Comparison of ENCODE assay signal across 7 cellular contexts in genomic region chr12:117212563-117213190, GRCh38. TPM values are rescaled to one million over a fixed set of nuclear protein-coding genes. Genes with fewer than 3 reads are reported as not detected.
DNase-seq lines count a peak whose midpoint lies in the region; ATAC-seq and TF ChIP-seq lines count a peak whose summit lies in the region.

No MANE protein-coding gene starts in this region.

- intact Hi-C loops in heart right ventricle (cut with DNase I), result loop anchor here (1.0 to 10.0 kb wide), 7 partner anchors 155 to 635 kb away; no protein-coding TSS in a partner anchor

- H3K9ac ChIP-seq in adipocyte (ENCODE audit: low read length), result no peak overlapping the region

- H3K36me3 ChIP-seq in adipocyte (ENCODE audit: control insufficient read depth, insufficient read depth, low read length, severe bottlenecking), result no peaks in the 10 kb centered on the region
- H3K36me3 ChIP-seq in heart right ventricle, result no peaks in the 10 kb centered on the region

- TF ChIP-seq CTCF in GM12875 (IDR thresholded peaks at IDR 0.05; ENCODE audit: borderline replicate concordance, insufficient read depth, low read depth, low read length), result peak; percentile 79
- TF ChIP-seq CTCF in heart right ventricle (IDR thresholded peaks at IDR 0.05), result peak; percentile 72 to 93 (median 87)
- peak; percentile 96 for TF ChIP-seq CTCF in retinal pigment epithelial cell (conservative IDR thresholded peaks at IDR 0.05; ENCODE audit: low read depth, low read length)

- H3K9me3 ChIP-seq in adipocyte (ENCODE audit: control insufficient read depth, low read length) (no peaks in the 10 kb centered on the region), heart right ventricle (no peaks in the 10 kb centered on the region)

- WGBS in heart right ventricle, 2 donors, result 13 to 15% methylated on average over 7 of the region's 7 CpGs

- H3K4me1 ChIP-seq in adipocyte (ENCODE audit: control insufficient read depth, insufficient read depth, low read length), result no peaks in the 10 kb centered on the region
- no peaks in the 10 kb centered on the region for H3K4me1 ChIP-seq in heart right ventricle

- H3K4me3 ChIP-seq in GM12875 (ENCODE audit: low read depth, low read length) (no peak overlapping the region), adipocyte (ENCODE audit: low read length) (no peak overlapping the region), heart right ventricle (no peak overlapping the region), retinal pigment epithelial cell (ENCODE audit: low read length) (no peak overlapping the region)

- peak in 6 of 8 donors; percentile 54 to 90 (median 80) for ATAC-seq in heart right ventricle

- peak; percentile 81 for DNase-seq in NCI-H1105 treated with DMSO at 0.1 percent for 48 hours (lab: John Stamatoyannopoulos, UW)
- DNase-seq in T follicular helper cell (ENCODE audit: low read depth), result peak; percentile 47
- DNase-seq in adipocyte (ENCODE audit: low read depth), result peak; percentile 93
- DNase-seq in heart right ventricle, result peak; percentile 39 to 74
- no peak for DNase-seq in retinal pigment epithelial cell (ENCODE audit: low read depth)
- DNase-seq in NCI-H1048 (lab: John Stamatoyannopoulos, UW), result no peak

- peaks cover 51% of the 10 kb centered on the region for H3K27me3 ChIP-seq in adipocyte (replicated peaks; ENCODE audit: control insufficient read depth, insufficient read depth, low read length)
- peaks cover 0 to 59% (median 15%) of the 10 kb centered on the region in 7 donors for H3K27me3 ChIP-seq in heart right ventricle

- H3K27ac ChIP-seq in heart right ventricle, result no peak overlapping the region

RNA-seq across cellular contexts. Expression of gene FBXO21, which starts 22.4 kb away (rescaled TPM):
- 10 to 100 TPM; 28.0 to 75.1 (median 53.6) TPM for total RNA-seq in heart right ventricle
- 10 to 100 TPM; 10.2 to 12.4 TPM for polyA plus RNA-seq in heart right ventricle

Comparison
In these comparisons a context has a peak if more than half of its experiments do, and no peak if none do; other contexts are left out.
1. DNase-seq: peak in NCI-H1105 treated with DMSO at 0.1 percent for 48 hours (single experiment), T follicular helper cell (single experiment), adipocyte (single experiment) and heart right ventricle (2 of 2); none in retinal pigment epithelial cell (single experiment) and NCI-H1048 (single experiment).
2. Peak in every context shown above with its lines, with median percentiles within 50 percentile points of each other: CTCF ChIP-seq.